In the genomic region with DNA sequence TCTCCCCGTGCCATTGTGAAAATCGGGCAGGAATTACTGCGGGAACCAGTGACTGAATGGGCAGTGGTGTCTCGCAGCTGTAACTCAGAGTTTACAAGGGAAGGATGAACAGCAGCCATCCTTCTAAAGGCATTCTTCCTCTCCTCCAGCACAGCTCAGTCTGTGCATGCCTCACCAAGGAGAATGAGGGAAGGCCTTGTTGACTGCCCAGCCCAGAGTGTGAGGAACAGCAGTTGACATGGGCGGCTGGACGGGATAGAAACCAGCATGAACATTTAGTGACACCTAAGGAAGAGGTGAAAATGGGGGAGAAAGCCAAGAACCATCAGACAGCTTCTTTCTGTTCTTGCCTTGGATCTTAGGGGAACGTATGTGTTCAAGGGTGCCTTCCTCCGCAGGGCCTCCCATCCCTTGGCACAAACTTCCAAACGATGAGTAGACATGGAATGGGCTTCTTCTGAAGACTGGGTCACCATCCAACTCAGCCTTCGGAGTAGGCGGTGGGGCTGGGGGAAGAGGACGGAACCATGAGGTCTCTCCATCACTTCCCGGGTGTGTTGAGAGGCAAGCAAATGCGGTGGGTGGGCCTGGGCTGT, we compare ENCODE assay signal across 11 cellular contexts. TPM values are rescaled to one million over a fixed set of nuclear protein-coding genes. Genes with fewer than 3 reads are reported as not detected.
A peak's percentile ranks its signal among the peaks of the same experiment; 100 is the strongest.
DNase-seq lines count a peak whose midpoint lies in the region; ATAC-seq, FAIRE-seq and TF ChIP-seq lines count a peak whose summit lies in the region.
"Had no signal": no experiment of that assay in that cellular context is flagged by ENCODE, and none has a peak within 500 bp of the region (broad histone marks: within the 10 kb centered on the region; RNA-seq: fewer than 3 reads in every experiment).

No MANE protein-coding gene starts in this region.

- TF ChIP-seq POLR2A in esophagus muscularis mucosa (IDR thresholded peaks at IDR 0.05; ENCODE audit: low read depth), result no peak

- peaks cover 0 to 2% (median 0%) of the 10 kb centered on the region in 5 donors for H3K9me3 Mint-ChIP-seq in CD8-positive, alpha-beta memory T cell

- CTCF ChIA-PET in CD8-positive, alpha-beta memory T cell (lab: Charles Lee), result no interaction called here

- no peak overlapping the region for H3K4me3 ChIP-seq in CD8-positive, alpha-beta memory T cell (ENCODE audit: low read length)
- H3K4me3 ChIP-seq in esophagus muscularis mucosa, result peak overlapping the region; percentile 59 to 75 (median 63)
- H3K4me3 ChIP-seq in rectal smooth muscle tissue (ENCODE audit: low read length), result peak overlapping the region; percentile 38

- FAIRE-seq in RCC 7860 (lab: Jason Lieb, UNC), result no peak
- FAIRE-seq: colon had no signal

- H3K9me3 ChIP-seq in CD8-positive, alpha-beta memory T cell (ENCODE audit: low read length), result no peaks in the 10 kb centered on the region
- H3K9me3 ChIP-seq in esophagus muscularis mucosa, result no peaks in the 10 kb centered on the region

- H3K4me1 ChIP-seq in CD8-positive, alpha-beta memory T cell (ENCODE audit: insufficient read depth, low read length), result no peaks in the 10 kb centered on the region
- H3K4me1 ChIP-seq in esophagus muscularis mucosa (peaks cover 7 to 25% (median 16%) of the 10 kb centered on the region in 4 donors), rectal smooth muscle tissue (ENCODE audit: control insufficient read depth, insufficient read depth, low read length) (no peaks in the 10 kb centered on the region)

- POLR2A ChIA-PET in CD8-positive, alpha-beta memory T cell (lab: Charles Lee), result no interaction called here

- WGBS in esophagus muscularis mucosa, result 80% methylated on average over 14 of the region's 14 CpGs

- TF ChIP-seq CTCF in esophagus muscularis mucosa (IDR thresholded peaks at IDR 0.05), result no peak

- H3K27ac ChIP-seq in CD8-positive, alpha-beta memory T cell (ENCODE audit: low read depth, low read length), result no peak overlapping the region
- H3K27ac ChIP-seq in esophagus muscularis mucosa (replicated peaks in 1 of 4) (no peak overlapping the region), rectal smooth muscle tissue (ENCODE audit: low read depth, low read length) (no peak overlapping the region)

- intact Hi-C loops in esophagus muscularis mucosa (cut with DNase I), result loop anchor here (2.0 kb wide), 1 partner anchor 65 kb away; no protein-coding TSS in a partner anchor

- no peak for ATAC-seq in GM19395 (IDR thresholded peaks at IDR 0.05; ENCODE audit: unreplicated experiment)

- H3K4me1 Mint-ChIP-seq in CD8-positive, alpha-beta memory T cell, result peaks cover 11 to 15% (median 12%) of the 10 kb centered on the region in 3 donors

- peak overlapping the region; percentile 22 to 88 (median 76) for H3K4me3 Mint-ChIP-seq in CD8-positive, alpha-beta memory T cell

- H3K27me3 ChIP-seq in CD8-positive, alpha-beta memory T cell (ENCODE audit: insufficient read depth, low read length, poor library complexity, severe bottlenecking), result peaks cover 13% of the 10 kb centered on the region
- peaks cover 0 to 44% (median 8%) of the 10 kb centered on the region in 4 donors for H3K27me3 ChIP-seq in esophagus muscularis mucosa
- peaks cover 11% of the 10 kb centered on the region for H3K27me3 ChIP-seq in rectal smooth muscle tissue (ENCODE audit: control insufficient read depth, insufficient read depth, low read length)

- H3K36me3 ChIP-seq in CD8-positive, alpha-beta memory T cell (ENCODE audit: insufficient read depth, low read length), result no peaks in the 10 kb centered on the region
- no peaks in the 10 kb centered on the region for H3K36me3 ChIP-seq in esophagus muscularis mucosa
- H3K36me3 ChIP-seq in rectal smooth muscle tissue (ENCODE audit: control insufficient read depth, insufficient read depth, low read length), result no peaks in the 10 kb centered on the region

- no peak overlapping the region for H3K9ac ChIP-seq in rectal smooth muscle tissue (ENCODE audit: low read length)

- peaks cover 27 to 64% of the 10 kb centered on the region in 2 donors for H3K27me3 Mint-ChIP-seq in CD8-positive, alpha-beta memory T cell

- H3K36me3 Mint-ChIP-seq in CD8-positive, alpha-beta memory T cell, result peaks cover 0 to 3% (median 0%) of the 10 kb centered on the region in 3 donors

- no peak for TF ChIP-seq EP300 in esophagus muscularis mucosa (IDR thresholded peaks at IDR 0.05)

- H3K27ac Mint-ChIP-seq in CD8-positive, alpha-beta memory T cell, result no peak overlapping the region

- DNase-seq in CD8-positive, alpha-beta memory T cell, result no peak
- peak; percentile 56 for DNase-seq in NCI-H69 (lab: John Stamatoyannopoulos, UW)
- no peak for DNase-seq in esophagus muscularis mucosa (ENCODE audit: extremely low spot score)
- no peak for DNase-seq in H4 (ENCODE audit: low spot score)
- DNase-seq in NCI-H2171 treated with DMSO at 0.1 percent for 48 hours (lab: John Stamatoyannopoulos, UW), result no peak
- DNase-seq in RCC 7860 (ENCODE audit: low spot score), result no peak
- DNase-seq: GDM1, MM.1S had no signal

RNA-seq across cellular contexts. Expression of gene PDE8B, which starts 0.9 kb away (rescaled TPM):
- not detected for total RNA-seq in CD8-positive, alpha-beta memory T cell
- 0.07 TPM for polyA plus RNA-seq in CD8-positive, alpha-beta memory T cell
- 1 to 10 TPM in 2 of 4 donors, under 1 TPM in 2; 0.83 to 7.1 (median 1.5) TPM for total RNA-seq in esophagus muscularis mucosa
- 0.19 TPM in 1 of 2 replicates, not detected in the other for total RNA-seq in H4 (2014; rRNA removed; shearing (Covaris generic))
